ENCODE assay signal across 1 cellular context in genomic region chr12:2183556-2184541, GRCh38.
TF ChIP-seq lines count a peak whose summit lies in the region.

No MANE protein-coding gene starts in this region.

TF ChIP-seq in GM23338, 12 proteins besides CTCF, POLR2A, EP300 and RAD21 (continued from another document):
- TF ChIP-seq, protein P1, sequence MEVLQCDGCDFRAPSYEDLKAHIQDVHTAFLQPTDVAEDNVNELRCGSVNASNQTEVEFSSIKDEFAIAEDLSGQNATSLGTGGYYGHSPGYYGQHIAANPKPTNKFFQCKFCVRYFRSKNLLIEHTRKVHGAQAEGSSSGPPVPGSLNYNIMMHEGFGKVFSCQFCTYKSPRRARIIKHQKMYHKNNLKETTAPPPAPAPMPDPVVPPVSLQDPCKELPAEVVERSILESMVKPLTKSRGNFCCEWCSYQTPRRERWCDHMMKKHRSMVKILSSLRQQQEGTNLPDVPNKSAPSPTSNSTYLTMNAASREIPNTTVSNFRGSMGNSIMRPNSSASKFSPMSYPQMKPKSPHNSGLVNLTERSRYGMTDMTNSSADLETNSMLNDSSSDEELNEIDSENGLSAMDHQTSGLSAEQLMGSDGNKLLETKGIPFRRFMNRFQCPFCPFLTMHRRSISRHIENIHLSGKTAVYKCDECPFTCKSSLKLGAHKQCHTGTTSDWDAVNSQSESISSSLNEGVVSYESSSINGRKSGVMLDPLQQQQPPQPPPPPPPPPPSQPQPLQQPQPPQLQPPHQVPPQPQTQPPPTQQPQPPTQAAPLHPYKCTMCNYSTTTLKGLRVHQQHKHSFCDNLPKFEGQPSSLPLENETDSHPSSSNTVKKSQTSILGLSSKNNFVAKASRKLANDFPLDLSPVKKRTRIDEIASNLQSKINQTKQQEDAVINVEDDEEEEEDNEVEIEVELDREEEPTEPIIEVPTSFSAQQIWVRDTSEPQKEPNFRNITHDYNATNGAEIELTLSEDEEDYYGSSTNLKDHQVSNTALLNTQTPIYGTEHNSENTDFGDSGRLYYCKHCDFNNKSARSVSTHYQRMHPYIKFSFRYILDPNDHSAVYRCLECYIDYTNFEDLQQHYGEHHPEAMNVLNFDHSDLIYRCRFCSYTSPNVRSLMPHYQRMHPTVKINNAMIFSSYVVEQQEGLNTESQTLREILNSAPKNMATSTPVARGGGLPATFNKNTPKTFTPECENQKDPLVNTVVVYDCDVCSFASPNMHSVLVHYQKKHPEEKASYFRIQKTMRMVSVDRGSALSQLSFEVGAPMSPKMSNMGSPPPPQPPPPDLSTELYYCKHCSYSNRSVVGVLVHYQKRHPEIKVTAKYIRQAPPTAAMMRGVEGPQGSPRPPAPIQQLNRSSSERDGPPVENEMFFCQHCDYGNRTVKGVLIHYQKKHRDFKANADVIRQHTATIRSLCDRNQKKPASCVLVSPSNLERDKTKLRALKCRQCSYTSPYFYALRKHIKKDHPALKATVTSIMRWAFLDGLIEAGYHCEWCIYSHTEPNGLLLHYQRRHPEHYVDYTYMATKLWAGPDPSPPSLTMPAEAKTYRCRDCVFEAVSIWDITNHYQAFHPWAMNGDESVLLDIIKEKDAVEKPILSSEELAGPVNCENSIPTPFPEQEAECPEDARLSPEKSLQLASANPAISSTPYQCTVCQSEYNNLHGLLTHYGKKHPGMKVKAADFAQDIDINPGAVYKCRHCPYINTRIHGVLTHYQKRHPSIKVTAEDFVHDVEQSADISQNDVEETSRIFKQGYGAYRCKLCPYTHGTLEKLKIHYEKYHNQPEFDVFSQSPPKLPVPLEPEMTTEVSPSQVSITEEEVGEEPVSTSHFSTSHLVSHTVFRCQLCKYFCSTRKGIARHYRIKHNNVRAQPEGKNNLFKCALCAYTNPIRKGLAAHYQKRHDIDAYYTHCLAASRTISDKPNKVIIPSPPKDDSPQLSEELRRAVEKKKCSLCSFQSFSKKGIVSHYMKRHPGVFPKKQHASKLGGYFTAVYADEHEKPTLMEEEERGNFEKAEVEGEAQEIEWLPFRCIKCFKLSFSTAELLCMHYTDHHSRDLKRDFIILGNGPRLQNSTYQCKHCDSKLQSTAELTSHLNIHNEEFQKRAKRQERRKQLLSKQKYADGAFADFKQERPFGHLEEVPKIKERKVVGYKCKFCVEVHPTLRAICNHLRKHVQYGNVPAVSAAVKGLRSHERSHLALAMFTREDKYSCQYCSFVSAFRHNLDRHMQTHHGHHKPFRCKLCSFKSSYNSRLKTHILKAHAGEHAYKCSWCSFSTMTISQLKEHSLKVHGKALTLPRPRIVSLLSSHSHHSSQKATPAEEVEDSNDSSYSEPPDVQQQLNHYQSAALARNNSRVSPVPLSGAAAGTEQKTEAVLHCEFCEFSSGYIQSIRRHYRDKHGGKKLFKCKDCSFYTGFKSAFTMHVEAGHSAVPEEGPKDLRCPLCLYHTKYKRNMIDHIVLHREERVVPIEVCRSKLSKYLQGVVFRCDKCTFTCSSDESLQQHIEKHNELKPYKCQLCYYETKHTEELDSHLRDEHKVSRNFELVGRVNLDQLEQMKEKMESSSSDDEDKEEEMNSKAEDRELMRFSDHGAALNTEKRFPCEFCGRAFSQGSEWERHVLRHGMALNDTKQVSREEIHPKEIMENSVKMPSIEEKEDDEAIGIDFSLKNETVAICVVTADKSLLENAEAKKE (CRISPR knock-in tag; IDR thresholded peaks at IDR 0.05) = no peak
- TF ChIP-seq JUNB (IDR thresholded peaks at IDR 0.05; ENCODE audit: unreplicated experiment) (no peak), ZNF331 (CRISPR knock-in tag; IDR thresholded peaks at IDR 0.05; ENCODE audit: low read depth) (no peak)
